ENCODE assay signal across 1 cellular context in the genomic region with DNA sequence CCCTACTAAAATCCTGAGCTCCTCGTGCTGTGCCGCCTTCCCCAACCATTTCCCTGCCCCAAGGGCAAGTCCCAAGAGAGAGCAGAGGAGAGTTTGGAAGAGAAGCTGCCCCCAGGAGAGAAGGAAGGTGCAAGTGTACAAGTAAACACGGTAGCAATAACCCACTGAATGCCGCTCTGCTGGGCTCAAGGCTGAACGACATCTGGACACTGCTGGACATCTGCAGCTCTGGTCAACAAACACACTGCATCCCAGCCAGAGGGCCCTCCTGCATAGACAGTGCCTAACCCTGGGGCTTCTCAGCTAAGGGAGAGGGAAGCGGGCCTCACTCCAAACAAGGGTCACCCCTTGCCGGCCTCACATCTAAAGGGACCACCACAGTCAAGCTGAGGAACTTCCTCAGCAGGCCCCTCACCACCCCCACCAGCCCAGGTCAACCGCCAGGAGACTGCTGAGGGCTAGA.
TF ChIP-seq lines count a peak whose summit lies in the region.

No MANE protein-coding gene starts in this region.

TF ChIP-seq in GM12878, 131 proteins besides CTCF, POLR2A, EP300 and RAD21:
- TF ChIP-seq SP1 (IDR thresholded peaks at IDR 0.05; ENCODE audit: low read depth, low read length) = no peak
- TF ChIP-seq IKZF2 (IDR thresholded peaks at IDR 0.05) = no peak
- TF ChIP-seq, protein P1, sequence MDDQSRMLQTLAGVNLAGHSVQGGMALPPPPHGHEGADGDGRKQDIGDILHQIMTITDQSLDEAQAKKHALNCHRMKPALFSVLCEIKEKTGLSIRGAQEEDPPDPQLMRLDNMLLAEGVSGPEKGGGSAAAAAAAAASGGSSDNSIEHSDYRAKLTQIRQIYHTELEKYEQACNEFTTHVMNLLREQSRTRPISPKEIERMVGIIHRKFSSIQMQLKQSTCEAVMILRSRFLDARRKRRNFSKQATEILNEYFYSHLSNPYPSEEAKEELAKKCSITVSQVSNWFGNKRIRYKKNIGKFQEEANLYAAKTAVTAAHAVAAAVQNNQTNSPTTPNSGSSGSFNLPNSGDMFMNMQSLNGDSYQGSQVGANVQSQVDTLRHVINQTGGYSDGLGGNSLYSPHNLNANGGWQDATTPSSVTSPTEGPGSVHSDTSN (IDR thresholded peaks at IDR 0.05; ENCODE audit: insufficient replicate concordance, low read depth, low read length) = no peak
- TF ChIP-seq EED (IDR thresholded peaks at IDR 0.05; ENCODE audit: low read depth) = no peak
- TF ChIP-seq YBX1 (IDR thresholded peaks at IDR 0.05) = no peak
- TF ChIP-seq, protein P2, sequence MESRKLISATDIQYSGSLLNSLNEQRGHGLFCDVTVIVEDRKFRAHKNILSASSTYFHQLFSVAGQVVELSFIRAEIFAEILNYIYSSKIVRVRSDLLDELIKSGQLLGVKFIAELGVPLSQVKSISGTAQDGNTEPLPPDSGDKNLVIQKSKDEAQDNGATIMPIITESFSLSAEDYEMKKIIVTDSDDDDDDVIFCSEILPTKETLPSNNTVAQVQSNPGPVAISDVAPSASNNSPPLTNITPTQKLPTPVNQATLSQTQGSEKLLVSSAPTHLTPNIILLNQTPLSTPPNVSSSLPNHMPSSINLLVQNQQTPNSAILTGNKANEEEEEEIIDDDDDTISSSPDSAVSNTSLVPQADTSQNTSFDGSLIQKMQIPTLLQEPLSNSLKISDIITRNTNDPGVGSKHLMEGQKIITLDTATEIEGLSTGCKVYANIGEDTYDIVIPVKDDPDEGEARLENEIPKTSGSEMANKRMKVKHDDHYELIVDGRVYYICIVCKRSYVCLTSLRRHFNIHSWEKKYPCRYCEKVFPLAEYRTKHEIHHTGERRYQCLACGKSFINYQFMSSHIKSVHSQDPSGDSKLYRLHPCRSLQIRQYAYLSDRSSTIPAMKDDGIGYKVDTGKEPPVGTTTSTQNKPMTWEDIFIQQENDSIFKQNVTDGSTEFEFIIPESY (IDR thresholded peaks at IDR 0.05) = no peak
- no peak for TF ChIP-seq TAF1 (IDR thresholded peaks at IDR 0.05; ENCODE audit: borderline replicate concordance, low read depth, low read length)
- TF ChIP-seq, protein P3, sequence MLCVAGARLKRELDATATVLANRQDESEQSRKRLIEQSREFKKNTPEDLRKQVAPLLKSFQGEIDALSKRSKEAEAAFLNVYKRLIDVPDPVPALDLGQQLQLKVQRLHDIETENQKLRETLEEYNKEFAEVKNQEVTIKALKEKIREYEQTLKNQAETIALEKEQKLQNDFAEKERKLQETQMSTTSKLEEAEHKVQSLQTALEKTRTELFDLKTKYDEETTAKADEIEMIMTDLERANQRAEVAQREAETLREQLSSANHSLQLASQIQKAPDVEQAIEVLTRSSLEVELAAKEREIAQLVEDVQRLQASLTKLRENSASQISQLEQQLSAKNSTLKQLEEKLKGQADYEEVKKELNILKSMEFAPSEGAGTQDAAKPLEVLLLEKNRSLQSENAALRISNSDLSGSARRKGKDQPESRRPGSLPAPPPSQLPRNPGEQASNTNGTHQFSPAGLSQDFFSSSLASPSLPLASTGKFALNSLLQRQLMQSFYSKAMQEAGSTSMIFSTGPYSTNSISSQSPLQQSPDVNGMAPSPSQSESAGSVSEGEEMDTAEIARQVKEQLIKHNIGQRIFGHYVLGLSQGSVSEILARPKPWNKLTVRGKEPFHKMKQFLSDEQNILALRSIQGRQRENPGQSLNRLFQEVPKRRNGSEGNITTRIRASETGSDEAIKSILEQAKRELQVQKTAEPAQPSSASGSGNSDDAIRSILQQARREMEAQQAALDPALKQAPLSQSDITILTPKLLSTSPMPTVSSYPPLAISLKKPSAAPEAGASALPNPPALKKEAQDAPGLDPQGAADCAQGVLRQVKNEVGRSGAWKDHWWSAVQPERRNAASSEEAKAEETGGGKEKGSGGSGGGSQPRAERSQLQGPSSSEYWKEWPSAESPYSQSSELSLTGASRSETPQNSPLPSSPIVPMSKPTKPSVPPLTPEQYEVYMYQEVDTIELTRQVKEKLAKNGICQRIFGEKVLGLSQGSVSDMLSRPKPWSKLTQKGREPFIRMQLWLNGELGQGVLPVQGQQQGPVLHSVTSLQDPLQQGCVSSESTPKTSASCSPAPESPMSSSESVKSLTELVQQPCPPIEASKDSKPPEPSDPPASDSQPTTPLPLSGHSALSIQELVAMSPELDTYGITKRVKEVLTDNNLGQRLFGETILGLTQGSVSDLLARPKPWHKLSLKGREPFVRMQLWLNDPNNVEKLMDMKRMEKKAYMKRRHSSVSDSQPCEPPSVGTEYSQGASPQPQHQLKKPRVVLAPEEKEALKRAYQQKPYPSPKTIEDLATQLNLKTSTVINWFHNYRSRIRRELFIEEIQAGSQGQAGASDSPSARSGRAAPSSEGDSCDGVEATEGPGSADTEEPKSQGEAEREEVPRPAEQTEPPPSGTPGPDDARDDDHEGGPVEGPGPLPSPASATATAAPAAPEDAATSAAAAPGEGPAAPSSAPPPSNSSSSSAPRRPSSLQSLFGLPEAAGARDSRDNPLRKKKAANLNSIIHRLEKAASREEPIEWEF (IDR thresholded peaks at IDR 0.05; ENCODE audit: insufficient replicate concordance, low read depth, low read length) = no peak
